In genomic region chr1:244097523-244098390, GRCh38 we compare ENCODE assay signal across 10 cellular contexts.
"Had no signal": no experiment of that assay in that cellular context is flagged by ENCODE, and none has a peak within 500 bp of the region (broad histone marks: within the 10 kb centered on the region; RNA-seq: fewer than 3 reads in every experiment).

No MANE protein-coding gene starts in this region.

- FAIRE-seq: keratinocyte had no signal

- H3K4me3 ChIP-seq: hepatocyte had no signal

- H3K27ac ChIP-seq: hepatocyte, parathyroid adenoma had no signal

- H3K79me2 ChIP-seq: hepatocyte, parathyroid adenoma had no signal

- DNase-seq: activated CD4-positive, CD25-positive, alpha-beta regulatory T cell treated with anti-CD3 and anti-CD28 coated beads, Interleukin-2, amount 50 U/mL, for 72 hours; activated effector memory CD4-positive, alpha-beta T cell treated with Interleukin-2 at 50 U/mL for 16 hours; activated naive CD4-positive, alpha-beta T cell treated with anti-CD3 and anti-CD28 coated beads, Interleukin-2, amount 50 U/mL, for 16 hours; amniotic stem cell; stimulated activated CD4-positive, alpha-beta T cell treated with anti-CD3 and anti-CD28 coated beads, Interleukin-12 subunit alpha, Interleukin-12 subunit beta, amount 100 ng/mL, for 4 hours; stimulated activated CD4-positive, alpha-beta T cell treated with anti-CD3 and anti-CD28 coated beads, Interleukin-2, amount 100 ng/mL, for 24 hours had no signal

- H3K4me2 ChIP-seq: hepatocyte had no signal

- H3K4me1 ChIP-seq: parathyroid adenoma had no signal

- H3K27me3 ChIP-seq: hepatocyte had no signal

- H3K9ac ChIP-seq: parathyroid adenoma had no signal

- H2AFZ ChIP-seq: hepatocyte, parathyroid adenoma had no signal

- ATAC-seq: left lobe of liver had no signal
